ENCODE assay signal across 8 cellular contexts in the genomic region with DNA sequence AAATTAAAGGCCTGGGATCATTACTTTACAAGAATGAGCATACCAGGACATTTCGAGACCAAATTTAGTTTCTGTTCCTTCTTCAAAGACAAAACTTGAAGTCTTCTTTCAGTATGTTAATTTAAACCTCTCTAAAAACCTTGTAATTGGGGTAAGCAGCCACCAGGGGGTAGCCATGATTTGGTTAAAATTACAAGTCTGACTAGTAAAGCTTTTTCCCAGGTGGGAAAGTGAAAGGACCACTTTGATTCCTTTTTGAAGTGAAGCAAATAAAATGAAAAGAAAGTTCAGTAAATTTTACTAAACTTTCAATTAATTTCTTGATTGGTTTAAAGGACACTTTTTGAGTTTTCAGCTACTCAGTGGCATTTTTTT.
A peak's percentile ranks its signal among the peaks of the same experiment; 100 is the strongest.
DNase-seq lines count a peak whose midpoint lies in the region; ATAC-seq and TF ChIP-seq lines count a peak whose summit lies in the region.

No MANE protein-coding gene starts in this region.

- no peak for TF ChIP-seq POLR2A in vagina (IDR thresholded peaks at IDR 0.05)

- no peak overlapping the region for H2AFZ ChIP-seq in PC-9

- H3K9me3 ChIP-seq in Caco-2 (no peaks in the 10 kb centered on the region), PC-9 (ENCODE audit: insufficient read depth, low read depth) (no peaks in the 10 kb centered on the region), vagina (no peaks in the 10 kb centered on the region)

- DNase-seq in Caco-2 (peak in 1 of 2 experiments; percentile 15), PC-9 (no peak), left lobe of liver (ENCODE audit: low spot score) (no peak), NCI-H2171 treated with DMSO at 0.1 percent for 48 hours (lab: John Stamatoyannopoulos, UW) (no peak), vagina (ENCODE audit: extremely low spot score in 2 of 2) (no peak)
- DNase-seq in activated T-helper 1 cell treated with anti-CD3 and anti-CD28 coated beads, Interleukin-12 subunit alpha, Interleukin-12 subunit beta, Interleukin-2, Interleukin-4 antibody, amounts not matched to agents 30 ng/mL and 10 ng/mL and 1 ng/mL, durations not matched to agents 14 hours and 24 hours and 36 hours (ENCODE audit: low spot score): no peak

- H3K79me2 ChIP-seq in PC-9 (ENCODE audit: low read depth): no peaks in the 10 kb centered on the region

- H3K27ac ChIP-seq in PC-9 (no peak overlapping the region), vagina (no peak overlapping the region)

- H3K4me1 ChIP-seq in Caco-2: no peaks in the 10 kb centered on the region
- H3K4me1 ChIP-seq in PC-9 (replicated peaks; ENCODE audit: insufficient read depth): no peaks in the 10 kb centered on the region
- no peaks in the 10 kb centered on the region for H3K4me1 ChIP-seq in vagina

- no peak overlapping the region for H3K4me3 Mint-ChIP-seq in Caco-2 (ENCODE audit: unreplicated experiment)
- H3K4me3 Mint-ChIP-seq in activated T-helper 1 cell treated with anti-CD3 and anti-CD28 coated beads, Interleukin-12 subunit alpha, Interleukin-12 subunit beta, Interleukin-2, Interleukin-4 antibody, amounts not matched to agents 30 ng/mL and 10 ng/mL and 1 ng/mL, durations not matched to agents 14 hours and 24 hours and 36 hours: no peak overlapping the region

- no peaks in the 10 kb centered on the region for H4K20me1 ChIP-seq in PC-9 (ENCODE audit: insufficient read depth)

- H3K36me3 ChIP-seq in Caco-2 (ENCODE audit: control insufficient read depth, insufficient read depth, low read length) (no peaks in the 10 kb centered on the region), PC-9 (ENCODE audit: low read depth) (no peaks in the 10 kb centered on the region), vagina (no peaks in the 10 kb centered on the region)

- H3K4me1 Mint-ChIP-seq in Caco-2 (ENCODE audit: low read depth, unreplicated experiment): no peaks in the 10 kb centered on the region
- no peaks in the 10 kb centered on the region for H3K4me1 Mint-ChIP-seq in activated T-helper 1 cell treated with anti-CD3 and anti-CD28 coated beads, Interleukin-12 subunit alpha, Interleukin-12 subunit beta, Interleukin-2, Interleukin-4 antibody, amounts not matched to agents 30 ng/mL and 10 ng/mL and 1 ng/mL, durations not matched to agents 14 hours and 24 hours and 36 hours (ENCODE audit: low read depth)

- BruUV-seq in Caco-2 (replicated peaks; lab: Mats Ljungman, UMichigan): no TSS peak
- BruUV-seq in PC-9 (replicated peaks; lab: Mats Ljungman, UMichigan): no TSS peak

- H3K4me2 ChIP-seq in PC-9: no peak overlapping the region

- H3K27ac Mint-ChIP-seq in Caco-2 (ENCODE audit: unreplicated experiment): no peak overlapping the region
- no peak overlapping the region for H3K27ac Mint-ChIP-seq in activated T-helper 1 cell treated with anti-CD3 and anti-CD28 coated beads, Interleukin-12 subunit alpha, Interleukin-12 subunit beta, Interleukin-2, Interleukin-4 antibody, amounts not matched to agents 30 ng/mL and 10 ng/mL and 1 ng/mL, durations not matched to agents 14 hours and 24 hours and 36 hours

- no peaks in the 10 kb centered on the region for H3K9me2 ChIP-seq in PC-9 (ENCODE audit: insufficient read depth)

- ATAC-seq in GM18873 (IDR thresholded peaks at IDR 0.05; ENCODE audit: low FRiP score, unreplicated experiment): peak; percentile 89
- peak; percentile 85 for ATAC-seq in HG03039 (IDR thresholded peaks at IDR 0.05; ENCODE audit: unreplicated experiment)
- ATAC-seq in left lobe of liver: peak; percentile 54

- H3K27me3 Mint-ChIP-seq in Caco-2 (ENCODE audit: insufficient read depth, unreplicated experiment): peaks cover 2% of the 10 kb centered on the region
- no peaks in the 10 kb centered on the region for H3K27me3 Mint-ChIP-seq in activated T-helper 1 cell treated with anti-CD3 and anti-CD28 coated beads, Interleukin-12 subunit alpha, Interleukin-12 subunit beta, Interleukin-2, Interleukin-4 antibody, amounts not matched to agents 30 ng/mL and 10 ng/mL and 1 ng/mL, durations not matched to agents 14 hours and 24 hours and 36 hours (ENCODE audit: insufficient read depth)

- H3K36me3 Mint-ChIP-seq in Caco-2 (ENCODE audit: insufficient read depth, unreplicated experiment): no peaks in the 10 kb centered on the region
- H3K36me3 Mint-ChIP-seq in activated T-helper 1 cell treated with anti-CD3 and anti-CD28 coated beads, Interleukin-12 subunit alpha, Interleukin-12 subunit beta, Interleukin-2, Interleukin-4 antibody, amounts not matched to agents 30 ng/mL and 10 ng/mL and 1 ng/mL, durations not matched to agents 14 hours and 24 hours and 36 hours (ENCODE audit: low read depth): no peaks in the 10 kb centered on the region

- intact Hi-C loops in Caco-2 (cut with micrococcal nuclease; ENCODE audit: unreplicated experiment) (loop anchor here (1.0 to 5.0 kb wide), 2 partner anchors 236 to 509 kb away; no protein-coding TSS in a partner anchor), PC-9 (cut with micrococcal nuclease; ENCODE audit: unreplicated experiment) (no loop called here), vagina (cut with DNase I) (no loop called here)
- intact Hi-C loops in activated T-helper 1 cell treated with anti-CD3 and anti-CD28 coated beads, Interleukin-12 subunit alpha, Interleukin-12 subunit beta, Interleukin-2, Interleukin-4 antibody, amounts not matched to agents 30 ng/mL and 10 ng/mL and 1 ng/mL, durations not matched to agents 14 hours and 24 hours and 36 hours (cut with micrococcal nuclease): no loop called here

- peak; percentile 22 to 40 for TF ChIP-seq CTCF in Caco-2 (IDR thresholded peaks at IDR 0.05; ENCODE audit: insufficient read depth in 1 of 2, low read depth in 1 of 2, low read length in 1 of 2, severe bottlenecking in 1 of 2, unreplicated experiment in 1 of 2)
- TF ChIP-seq CTCF in PC-9 (conservative IDR thresholded peaks at IDR 0.05): peak; percentile 75
- no peak for TF ChIP-seq CTCF in vagina (IDR thresholded peaks at IDR 0.05)

- no peaks in the 10 kb centered on the region for H3F3A ChIP-seq in PC-9 (ENCODE audit: insufficient read depth, low read depth)

- H3K9me3 Mint-ChIP-seq in Caco-2 (ENCODE audit: unreplicated experiment): no peaks in the 10 kb centered on the region
- H3K9me3 Mint-ChIP-seq in activated T-helper 1 cell treated with anti-CD3 and anti-CD28 coated beads, Interleukin-12 subunit alpha, Interleukin-12 subunit beta, Interleukin-2, Interleukin-4 antibody, amounts not matched to agents 30 ng/mL and 10 ng/mL and 1 ng/mL, durations not matched to agents 14 hours and 24 hours and 36 hours: no peaks in the 10 kb centered on the region

- POLR2A ChIA-PET in Caco-2 (lab: Charles Lee): no interaction called here
- POLR2A ChIA-PET in PC-9 (lab: Charles Lee; ENCODE audit: unreplicated experiment): no interaction called here

- H3K27me3 ChIP-seq in Caco-2 (replicated peaks; ENCODE audit: control insufficient read depth, insufficient read depth, low read length) (no peaks in the 10 kb centered on the region), PC-9 (ENCODE audit: insufficient read depth, low read depth) (no peaks in the 10 kb centered on the region), vagina (no peaks in the 10 kb centered on the region)

- H3K4me3 ChIP-seq in Caco-2 (ENCODE audit: low read depth, low read length) (no peak overlapping the region), PC-9 (no peak overlapping the region), vagina (no peak overlapping the region)

- CTCF ChIA-PET in Caco-2 (lab: Charles Lee) (interaction anchor here (0.8 kb wide), 1 partner anchor 665 kb away, joined by 5 read pairs; no protein-coding TSS in a partner anchor), PC-9 (lab: Charles Lee) (no interaction called here)

Comparison
In these comparisons a context has a peak if more than half of its experiments do, and no peak if none do; other contexts are left out.
1. CTCF ChIP-seq: peak in Caco-2 (2 of 2) and PC-9 (single experiment); none in vagina (0 of 3).
2. Peak in every context shown above with its lines, with median percentiles within 50 percentile points of each other: ATAC-seq.